22 cellular contexts compared by ENCODE assay signal in the genomic region with DNA sequence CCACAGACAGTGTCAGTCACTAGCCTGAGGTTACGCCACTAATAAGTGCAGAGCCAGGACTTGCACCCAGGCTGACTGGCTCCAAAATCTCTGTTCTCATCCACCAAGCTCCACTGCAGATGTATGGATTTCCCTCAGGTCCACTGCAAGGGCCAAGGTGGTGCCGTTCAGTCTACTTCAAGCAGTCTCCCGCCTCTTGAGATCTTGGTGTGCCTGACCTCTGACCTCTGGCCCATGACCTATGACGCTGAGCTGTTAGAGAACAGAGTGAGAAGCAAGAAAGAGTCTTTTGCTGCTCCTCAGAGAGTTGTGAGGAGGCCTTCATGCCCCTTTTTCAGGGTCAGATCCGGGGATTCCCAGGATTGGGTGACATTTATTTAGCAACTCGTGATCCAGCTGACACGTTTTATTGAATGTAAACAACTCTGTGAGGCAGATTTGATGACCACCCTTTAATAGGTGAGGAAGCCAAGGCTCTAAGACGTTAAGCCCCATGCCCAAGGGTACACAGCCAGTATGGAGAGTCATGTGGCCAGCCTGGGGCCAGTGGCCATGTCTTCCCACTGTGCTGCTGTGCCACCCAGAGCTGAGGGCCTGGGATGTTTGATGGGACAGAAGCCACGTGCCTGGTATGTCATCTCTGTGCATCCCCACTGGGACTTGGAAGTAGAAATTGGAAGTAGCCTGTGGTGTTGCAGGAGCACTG. TPM values are rescaled to one million over a fixed set of nuclear protein-coding genes. Genes with fewer than 3 reads are reported as not detected.
DNase-seq lines count a peak whose midpoint lies in the region; ATAC-seq, FAIRE-seq and TF ChIP-seq lines count a peak whose summit lies in the region.
"Had no signal": no experiment of that assay in that cellular context is flagged by ENCODE, and none has a peak within 500 bp of the region (broad histone marks: within the 10 kb centered on the region; RNA-seq: fewer than 3 reads in every experiment).

No MANE protein-coding gene starts in this region.

- H3K27ac ChIP-seq in liver (ENCODE audit: low read depth in 1 of 2, low read length in 2 of 2) (peak overlapping the region; percentile 94 to 97), HepG2 (ENCODE audit: extremely low read length, insufficient read depth, low read length) (no peak overlapping the region), aorta (ENCODE audit: low read depth in 1 of 2, low read length in 2 of 2) (no peak overlapping the region), esophagus squamous epithelium (no peak overlapping the region)
- H3K27ac ChIP-seq: parathyroid adenoma, thyroid gland had no signal

- H3K4me3 ChIP-seq in liver (ENCODE audit: low read depth in 1 of 3, low read length in 3 of 3): peak overlapping the region; percentile 54 to 67 (median 64)
- no peak overlapping the region for H3K4me3 ChIP-seq in HepG2 (replicated peaks in 1 of 3; ENCODE audit: insufficient read depth in 1 of 3, low read depth in 2 of 3, low read length in 3 of 3)
- H3K4me3 ChIP-seq in aorta (ENCODE audit: low read length in 2 of 2): no peak overlapping the region
- no peak overlapping the region for H3K4me3 ChIP-seq in esophagus squamous epithelium
- H3K4me3 ChIP-seq: thyroid gland had no signal

- H2AFZ ChIP-seq in HepG2 (ENCODE audit: low read length): no peak overlapping the region
- H2AFZ ChIP-seq: parathyroid adenoma had no signal

- intact Hi-C loops in HepG2 (cut with micrococcal nuclease; ENCODE audit: unreplicated experiment) (no loop called here), aorta (cut with DNase I) (no loop called here), esophagus squamous epithelium (cut with DNase I) (no loop called here)

- H3K4me2 ChIP-seq in HepG2 (ENCODE audit: low read depth, low read length): no peak overlapping the region

- no peak for FAIRE-seq in HepG2 (lab: Jason Lieb, UNC)
- FAIRE-seq: H54, islet of Langerhans had no signal

- H3K79me2 ChIP-seq in HepG2 (ENCODE audit: insufficient read depth, low read length): no peaks in the 10 kb centered on the region
- H3K79me2 ChIP-seq: parathyroid adenoma had no signal

- no peak overlapping the region for H3K4me3 Mint-ChIP-seq in central memory CD8-positive, alpha-beta T cell
- peak overlapping the region; percentile 81 for H3K4me3 Mint-ChIP-seq in natural killer cell treated with Interleukin-12 subunit alpha and Interleukin-12 subunit beta and Interleukin-15 and Interleukin-18, amount 100 ng/mL, for 72 hours
- H3K4me3 Mint-ChIP-seq: CD4-positive, CD25-positive, alpha-beta regulatory T cell had no signal

- no peaks in the 10 kb centered on the region for H4K20me1 ChIP-seq in HepG2 (ENCODE audit: insufficient read depth, low read length)

- TF ChIP-seq POLR2A in HepG2 (IDR thresholded peaks at IDR 0.05; ENCODE audit: insufficient read depth in 1 of 2, low read depth in 2 of 2, low read length in 2 of 2) (no peak), esophagus squamous epithelium (IDR thresholded peaks at IDR 0.05) (no peak)

- no peaks in the 10 kb centered on the region for H3K27me3 Mint-ChIP-seq in central memory CD8-positive, alpha-beta T cell
- H3K27me3 Mint-ChIP-seq in natural killer cell treated with Interleukin-12 subunit alpha and Interleukin-12 subunit beta and Interleukin-15 and Interleukin-18, amount 100 ng/mL, for 72 hours: no peaks in the 10 kb centered on the region
- H3K27me3 Mint-ChIP-seq: CD4-positive, CD25-positive, alpha-beta regulatory T cell had no signal

- peaks cover 7 to 37% (median 12%) of the 10 kb centered on the region in 4 donors for H3K4me1 ChIP-seq in liver (ENCODE audit: control insufficient read depth in 4 of 4, insufficient read depth in 4 of 4, low read length in 3 of 4)
- H3K4me1 ChIP-seq in HepG2 (ENCODE audit: insufficient read depth, low read length): peaks cover 21% of the 10 kb centered on the region
- H3K4me1 ChIP-seq in aorta (ENCODE audit: control insufficient read depth in 1 of 2, insufficient read depth in 2 of 2, low read length in 2 of 2): no peaks in the 10 kb centered on the region
- peaks cover 10 to 44% (median 23%) of the 10 kb centered on the region in 3 donors for H3K4me1 ChIP-seq in esophagus squamous epithelium
- H3K4me1 ChIP-seq: parathyroid adenoma, thyroid gland had no signal

- H3K36me3 Mint-ChIP-seq in central memory CD8-positive, alpha-beta T cell (ENCODE audit: insufficient read depth): peaks cover 12% of the 10 kb centered on the region
- H3K36me3 Mint-ChIP-seq in natural killer cell treated with Interleukin-12 subunit alpha and Interleukin-12 subunit beta and Interleukin-15 and Interleukin-18, amount 100 ng/mL, for 72 hours: peaks cover 8% of the 10 kb centered on the region

- peaks cover 48% of the 10 kb centered on the region for H3K4me1 Mint-ChIP-seq in central memory CD8-positive, alpha-beta T cell
- peaks cover 61 to 62% of the 10 kb centered on the region in 2 donors for H3K4me1 Mint-ChIP-seq in natural killer cell treated with Interleukin-12 subunit alpha and Interleukin-12 subunit beta and Interleukin-15 and Interleukin-18, amount 100 ng/mL, for 72 hours (ENCODE audit: low read depth in 2 of 2)

- H3K36me3 ChIP-seq in liver (ENCODE audit: control insufficient read depth in 4 of 4, insufficient read depth in 3 of 4, low read depth in 1 of 4, low read length in 3 of 4): peaks cover 2 to 20% (median 11%) of the 10 kb centered on the region in 4 donors
- peaks cover 4 to 14% of the 10 kb centered on the region in 2 experiments; a peak in 3 of 5 replicates for H3K36me3 ChIP-seq in HepG2 (replicated peaks in 1 of 2; ENCODE audit: control insufficient read depth in 1 of 2, insufficient read depth in 2 of 2, low read length in 2 of 2)
- peaks cover 0 to 2% of the 10 kb centered on the region in 2 donors for H3K36me3 ChIP-seq in aorta (ENCODE audit: control insufficient read depth in 1 of 2, insufficient read depth in 2 of 2, low read length in 1 of 2)
- peaks cover 0 to 27% (median 4%) of the 10 kb centered on the region in 3 donors for H3K36me3 ChIP-seq in esophagus squamous epithelium
- H3K36me3 ChIP-seq: thyroid gland had no signal

- 53% methylated on average over 9 of the region's 9 CpGs for WGBS in liver
- 85% methylated on average over 7 of the region's 9 CpGs for WGBS in HepG2 (ENCODE audit: low lambda C conversion rate)
- WGBS in aorta, 2 donors: 74 to 75% methylated on average over 9 of the region's 9 CpGs
- WGBS in esophagus squamous epithelium, 2 donors: 62 to 65% methylated on average over 3 to 6 of the region's 9 CpGs

- in situ Hi-C loops in HepG2 (cut with HindIII; ENCODE audit: extremely low pct_ligation_motif_present, low pct_unique_long_range_greater_than_20kb): no loop called here

- H3K9me3 ChIP-seq in liver (ENCODE audit: control insufficient read depth in 4 of 4, low read length in 3 of 4) (no peaks in the 10 kb centered on the region), HepG2 (ENCODE audit: low read length) (no peaks in the 10 kb centered on the region), aorta (ENCODE audit: control insufficient read depth, low read length) (no peaks in the 10 kb centered on the region), esophagus squamous epithelium (no peaks in the 10 kb centered on the region)
- H3K9me3 ChIP-seq: thyroid gland had no signal

- BruUV-seq in HepG2 (replicated peaks; lab: Mats Ljungman, UMichigan): no TSS peak

- peak overlapping the region; percentile 75 to 93 for H3K9ac ChIP-seq in liver (ENCODE audit: low read depth in 1 of 2, low read length in 2 of 2)
- H3K9ac ChIP-seq in HepG2 (ENCODE audit: insufficient read depth, low read depth, low read length): no peak overlapping the region
- H3K9ac ChIP-seq: parathyroid adenoma had no signal

- peak overlapping the region; percentile 79 for H3K27ac Mint-ChIP-seq in central memory CD8-positive, alpha-beta T cell (ENCODE audit: low read depth)
- peak overlapping the region; percentile 90 to 92 for H3K27ac Mint-ChIP-seq in natural killer cell treated with Interleukin-12 subunit alpha and Interleukin-12 subunit beta and Interleukin-15 and Interleukin-18, amount 100 ng/mL, for 72 hours

- POLR2A ChIA-PET in HepG2 (lab: Yijun Ruan, JAX): no interaction called here

- TF ChIP-seq EP300 in HepG2 (IDR thresholded peaks at IDR 0.05; ENCODE audit: low read depth in 2 of 2, low read length in 2 of 2): no peak
- no peak for TF ChIP-seq EP300 in HepG2 (CRISPR knock-in tag; IDR thresholded peaks at IDR 0.05; ENCODE audit: borderline replicate concordance)

- ATAC-seq in HepG2 (no peak), aorta (ENCODE audit: low FRiP score) (no peak), GM18870 (IDR thresholded peaks at IDR 0.05; ENCODE audit: unreplicated experiment) (no peak)
- ATAC-seq in central memory CD8-positive, alpha-beta T cell (replicated peaks; ENCODE audit: extremely low read depth, poor library complexity, severe bottlenecking): no peak
- peak in 1 of 2 donors; percentile 0 for ATAC-seq in natural killer cell treated with Interleukin-12 subunit alpha and Interleukin-12 subunit beta and Interleukin-15 and Interleukin-18, amount 100 ng/mL, for 72 hours

- TF ChIP-seq CTCF in liver (IDR thresholded peaks at IDR 0.05; ENCODE audit: low read depth, low read length, missing input control): no peak
- no peak for TF ChIP-seq CTCF in HepG2 (CRISPR knock-in tag; IDR thresholded peaks at IDR 0.05)
- TF ChIP-seq CTCF in esophagus squamous epithelium (IDR thresholded peaks at IDR 0.05): no peak

- H3K9me3 Mint-ChIP-seq in central memory CD8-positive, alpha-beta T cell: no peaks in the 10 kb centered on the region
- no peaks in the 10 kb centered on the region for H3K9me3 Mint-ChIP-seq in natural killer cell treated with Interleukin-12 subunit alpha and Interleukin-12 subunit beta and Interleukin-15 and Interleukin-18, amount 100 ng/mL, for 72 hours
- H3K9me3 Mint-ChIP-seq: CD4-positive, CD25-positive, alpha-beta regulatory T cell had no signal

- CTCF ChIA-PET in HepG2 (lab: Yijun Ruan, JAX; ENCODE audit: low intra/inter-chr PET ratio, low total read pairs): no interaction called here

- TF ChIP-seq RAD21 in liver (IDR thresholded peaks at IDR 0.05) (no peak), HepG2 (CRISPR knock-in tag; IDR thresholded peaks at IDR 0.05) (no peak)

- DNase-seq in HepG2 (ENCODE audit: low spot score) (no peak), aorta (peak; percentile 21 to 56), esophagus squamous epithelium (lab: John Stamatoyannopoulos, UW) (no peak), NCI-H1092 (lab: John Stamatoyannopoulos, UW) (no peak)
- no peak for DNase-seq in central memory CD8-positive, alpha-beta T cell (ENCODE audit: low spot score in 2 of 2)
- no peak for DNase-seq in natural killer cell treated with Interleukin-12 subunit alpha and Interleukin-12 subunit beta and Interleukin-15 and Interleukin-18, amount 100 ng/mL, for 72 hours (ENCODE audit: low spot score)
- DNase-seq: activated CD4-positive, alpha-beta T cell treated with anti-CD3 and anti-CD28 coated beads for 48 hours; activated CD8-positive, alpha-beta memory T cell treated with anti-CD3 and anti-CD28 coated beads, Interleukin-2, amount 50 U/mL, for 48 hours; CD4-positive, CD25-positive, alpha-beta regulatory T cell; central memory CD4-positive, alpha-beta T cell; erythroblast; foreskin melanocyte; hippocampal formation; mammary epithelial cell; stimulated activated CD4-positive, alpha-beta T cell treated with anti-CD3 and anti-CD28 coated beads, Interleukin-1b, Interleukin-23, amount 100 ng/mL, for 48 hours; stimulated activated naive CD4-positive, alpha-beta T cell; thyroid gland had no signal

- H3K27me3 ChIP-seq in liver (ENCODE audit: control insufficient read depth in 4 of 4, insufficient read depth in 4 of 4, low read length in 3 of 4): no peaks in the 10 kb centered on the region
- H3K27me3 ChIP-seq in HepG2 (ENCODE audit: control insufficient read depth in 1 of 2, insufficient read depth in 2 of 2, low read length in 2 of 2): no peaks in the 10 kb centered on the region
- no peaks in the 10 kb centered on the region for H3K27me3 ChIP-seq in aorta (ENCODE audit: control insufficient read depth in 1 of 2, insufficient read depth in 2 of 2, low read length in 1 of 2)
- H3K27me3 ChIP-seq in esophagus squamous epithelium: no peaks in the 10 kb centered on the region
- H3K27me3 ChIP-seq: thyroid gland had no signal

RNA-seq across cellular contexts. Expression of a gene that starts 25.2 kb away (rescaled TPM):
- 10 to 100 TPM in 1 of 2 donors, 1 to 10 TPM in 1; 5.6 to 10.7 TPM for total RNA-seq in liver
- polyA plus RNA-seq in liver: 10 to 100 TPM; 27.3 to 61.0 TPM
- 21.9 and 24.1 TPM in 2 replicates for total RNA-seq in HepG2 (2016; rRNA removed; fragmentation: Illumina TruSeq; extraction: Trizol)
- 4.3 and 4.6 TPM in 2 replicates for total RNA-seq in HepG2 (2016; cell fraction: cytosol; rRNA removed; fragmentation: Illumina TruSeq; extraction: Trizol; ENCODE audit: low read depth)
- 20.7 and 23.2 TPM in 2 replicates for total RNA-seq in HepG2 (2016; cell fraction: insoluble cytoplasmic fraction; rRNA removed; fragmentation: Illumina TruSeq; extraction: Trizol)
- 6.0 and 8.2 TPM in 2 replicates for total RNA-seq in HepG2 (2016; cell fraction: membrane; rRNA removed; fragmentation: Illumina TruSeq; extraction: Trizol)
- total RNA-seq in HepG2 (2016; cell fraction: nucleus; rRNA removed; fragmentation: Illumina TruSeq; extraction: Trizol): 10.8 and 11.7 TPM in 2 replicates
- 20.7 and 22.5 TPM in 2 replicates for polyA plus RNA-seq in HepG2 (2011; rRNA removed)
- 25.0 and 33.9 TPM in 2 replicates for polyA plus RNA-seq in HepG2 (2011; cell fraction: cytosol; rRNA removed)
- polyA plus RNA-seq in HepG2 (2011; cell fraction: nucleus; rRNA removed): 11.1 and 11.9 TPM in 2 replicates
- 12.9 and 13.5 TPM in 2 replicates for polyA plus RNA-seq in HepG2 (2012)
- 4.1 and 4.3 TPM in 2 replicates for polyA plus RNA-seq in HepG2 (2016; cell fraction: cytosol; fragmentation: Illumina TruSeq; extraction: Trizol; ENCODE audit: low read depth)
- 29.3 and 35.5 TPM in 2 replicates for polyA plus RNA-seq in HepG2 (2016; cell fraction: insoluble cytoplasmic fraction; fragmentation: Illumina TruSeq; extraction: Trizol; ENCODE audit: low read depth)
- 5.8 and 6.4 TPM in 2 replicates for polyA plus RNA-seq in HepG2 (2016; cell fraction: membrane; fragmentation: Illumina TruSeq; extraction: Trizol; ENCODE audit: low read depth)
- 15.1 and 15.2 TPM in 2 replicates for polyA plus RNA-seq in HepG2 (2016; cell fraction: nucleus; fragmentation: Illumina TruSeq; extraction: Trizol; ENCODE audit: insufficient read depth, low read depth)
- polyA minus RNA-seq in HepG2 (2011; rRNA and poly(A)+ RNA removed; ENCODE audit: low replicate concordance): 16.9 and 47.3 TPM in 2 replicates
- 5.5 and 10.6 TPM in 2 replicates for polyA minus RNA-seq in HepG2 (2011; cell fraction: cytosol; rRNA and poly(A)+ RNA removed)
- polyA minus RNA-seq in HepG2 (2011; cell fraction: nucleus; rRNA and poly(A)+ RNA removed): 7.1 and 7.6 TPM in 2 replicates
- 10 to 100 TPM; 32.8 to 46.7 TPM for total RNA-seq in natural killer cell treated with Interleukin-12 subunit alpha and Interleukin-12 subunit beta and Interleukin-15 and Interleukin-18, amount 100 ng/mL, for 72 hours
- total RNA-seq in aorta: 1 to 10 TPM; 9.0 to 9.9 TPM
- 1 to 10 TPM; 7.9 to 9.6 TPM for polyA plus RNA-seq in aorta
- 10 to 100 TPM; 12.0 to 25.7 (median 14.9) TPM for total RNA-seq in esophagus squamous epithelium

RNA-seq across cellular contexts. Expression of a gene that starts 26.4 kb away (rescaled TPM):
- total RNA-seq in liver (10 to 100 TPM in 1 of 2 donors, 1 to 10 TPM in 1; 7.4 to 18.4 TPM), HepG2 (2016; rRNA removed; fragmentation: Illumina TruSeq; extraction: Trizol) (7.4 and 13.3 TPM in 2 replicates), aorta (10 to 100 TPM; 26.5 to 36.3 TPM), esophagus squamous epithelium (100 to 1,000 TPM in 1 of 4 donors, 10 to 100 TPM in 3; 31.0 to 110 (median 51.2) TPM)
- polyA plus RNA-seq in liver (10 to 100 TPM in 1 of 2 donors, 1 to 10 TPM in 1; 4.5 to 13.7 TPM), HepG2 (2011; rRNA removed) (9.1 and 12.5 TPM in 2 replicates), aorta (10 to 100 TPM; 25.4 to 29.9 TPM)
- 26.0 and 28.4 TPM in 2 replicates for total RNA-seq in HepG2 (2016; cell fraction: cytosol; rRNA removed; fragmentation: Illumina TruSeq; extraction: Trizol; ENCODE audit: low read depth)
- 6.5 and 14.0 TPM in 2 replicates for total RNA-seq in HepG2 (2016; cell fraction: insoluble cytoplasmic fraction; rRNA removed; fragmentation: Illumina TruSeq; extraction: Trizol)
- total RNA-seq in HepG2 (2016; cell fraction: membrane; rRNA removed; fragmentation: Illumina TruSeq; extraction: Trizol): 29.9 and 31.6 TPM in 2 replicates
- total RNA-seq in HepG2 (2016; cell fraction: nucleus; rRNA removed; fragmentation: Illumina TruSeq; extraction: Trizol): 10.2 and 12.2 TPM in 2 replicates
- polyA plus RNA-seq in HepG2 (2011; cell fraction: cytosol; rRNA removed): 8.8 and 9.2 TPM in 2 replicates
- 15.0 and 15.5 TPM in 2 replicates for polyA plus RNA-seq in HepG2 (2011; cell fraction: nucleus; rRNA removed)
- polyA plus RNA-seq in HepG2 (2012): 7.8 and 8.2 TPM in 2 replicates
- 22.6 and 26.2 TPM in 2 replicates for polyA plus RNA-seq in HepG2 (2016; cell fraction: cytosol; fragmentation: Illumina TruSeq; extraction: Trizol; ENCODE audit: low read depth)
- 7.6 and 9.2 TPM in 2 replicates for polyA plus RNA-seq in HepG2 (2016; cell fraction: insoluble cytoplasmic fraction; fragmentation: Illumina TruSeq; extraction: Trizol; ENCODE audit: low read depth)
- 26.9 and 30.2 TPM in 2 replicates for polyA plus RNA-seq in HepG2 (2016; cell fraction: membrane; fragmentation: Illumina TruSeq; extraction: Trizol; ENCODE audit: low read depth)
- polyA plus RNA-seq in HepG2 (2016; cell fraction: nucleus; fragmentation: Illumina TruSeq; extraction: Trizol; ENCODE audit: insufficient read depth, low read depth): 24.7 and 27.7 TPM in 2 replicates
- 17.0 and 116 TPM in 2 replicates for polyA minus RNA-seq in HepG2 (2011; rRNA and poly(A)+ RNA removed; ENCODE audit: low replicate concordance)
- 3.8 and 4.3 TPM in 2 replicates for polyA minus RNA-seq in HepG2 (2011; cell fraction: cytosol; rRNA and poly(A)+ RNA removed)
- 5.8 and 7.1 TPM in 2 replicates for polyA minus RNA-seq in HepG2 (2011; cell fraction: nucleus; rRNA and poly(A)+ RNA removed)
- total RNA-seq in natural killer cell treated with Interleukin-12 subunit alpha and Interleukin-12 subunit beta and Interleukin-15 and Interleukin-18, amount 100 ng/mL, for 72 hours: 10 to 100 TPM; 60.4 to 60.9 TPM

RNA-seq across cellular contexts. Expression of a gene that starts 46.2 kb away (rescaled TPM):
- total RNA-seq in liver (1 to 10 TPM; 4.4 to 9.5 TPM), HepG2 (2016; rRNA removed; fragmentation: Illumina TruSeq; extraction: Trizol) (5.4 and 6.2 TPM in 2 replicates), aorta (10 to 100 TPM in 1 of 2 donors, 1 to 10 TPM in 1; 9.5 to 17.3 TPM), esophagus squamous epithelium (1 to 10 TPM; 3.9 to 8.8 (median 7.3) TPM)
- polyA plus RNA-seq in liver (1 to 10 TPM; 3.9 to 8.5 TPM), HepG2 (2011; rRNA removed) (5.7 and 7.0 TPM in 2 replicates), aorta (10 to 100 TPM in 1 of 2 donors, 1 to 10 TPM in 1; 4.9 to 10.7 TPM)
- total RNA-seq in HepG2 (2016; cell fraction: cytosol; rRNA removed; fragmentation: Illumina TruSeq; extraction: Trizol; ENCODE audit: low read depth): 1.8 and 1.9 TPM in 2 replicates
- total RNA-seq in HepG2 (2016; cell fraction: insoluble cytoplasmic fraction; rRNA removed; fragmentation: Illumina TruSeq; extraction: Trizol): 5.5 and 5.6 TPM in 2 replicates
- total RNA-seq in HepG2 (2016; cell fraction: membrane; rRNA removed; fragmentation: Illumina TruSeq; extraction: Trizol): 4.3 TPM in 2 replicates
- total RNA-seq in HepG2 (2016; cell fraction: nucleus; rRNA removed; fragmentation: Illumina TruSeq; extraction: Trizol): 4.4 and 5.5 TPM in 2 replicates
- polyA plus RNA-seq in HepG2 (2011; cell fraction: cytosol; rRNA removed): 4.5 and 5.2 TPM in 2 replicates
- 9.1 and 10.8 TPM in 2 replicates for polyA plus RNA-seq in HepG2 (2011; cell fraction: nucleus; rRNA removed)
- polyA plus RNA-seq in HepG2 (2012): 4.6 and 5.5 TPM in 2 replicates
- polyA plus RNA-seq in HepG2 (2016; cell fraction: cytosol; fragmentation: Illumina TruSeq; extraction: Trizol; ENCODE audit: low read depth): 1.6 and 1.8 TPM in 2 replicates
- polyA plus RNA-seq in HepG2 (2016; cell fraction: insoluble cytoplasmic fraction; fragmentation: Illumina TruSeq; extraction: Trizol; ENCODE audit: low read depth): 6.8 and 8.2 TPM in 2 replicates
- polyA plus RNA-seq in HepG2 (2016; cell fraction: membrane; fragmentation: Illumina TruSeq; extraction: Trizol; ENCODE audit: low read depth): 3.3 and 3.8 TPM in 2 replicates
- polyA plus RNA-seq in HepG2 (2016; cell fraction: nucleus; fragmentation: Illumina TruSeq; extraction: Trizol; ENCODE audit: insufficient read depth, low read depth): 9.4 and 9.9 TPM in 2 replicates
- 14.2 and 15.0 TPM in 2 replicates for polyA minus RNA-seq in HepG2 (2011; rRNA and poly(A)+ RNA removed; ENCODE audit: low replicate concordance)
- polyA minus RNA-seq in HepG2 (2011; cell fraction: cytosol; rRNA and poly(A)+ RNA removed): 6.2 and 6.8 TPM in 2 replicates
- 5.8 and 10.1 TPM in 2 replicates for polyA minus RNA-seq in HepG2 (2011; cell fraction: nucleus; rRNA and poly(A)+ RNA removed)
- total RNA-seq in natural killer cell treated with Interleukin-12 subunit alpha and Interleukin-12 subunit beta and Interleukin-15 and Interleukin-18, amount 100 ng/mL, for 72 hours: 10 to 100 TPM; 19.8 to 19.9 TPM

Comparison
In these comparisons a context has a peak if more than half of its experiments do, and no peak if none do; other contexts are left out.
1. H3K27ac ChIP-seq: peak in liver (2 of 2); none in HepG2 (single experiment), aorta (0 of 2) and esophagus squamous epithelium (0 of 4).
2. H3K4me3 ChIP-seq: peak in liver (3 of 3); none in HepG2 (0 of 3), aorta (0 of 2) and esophagus squamous epithelium (0 of 4).
3. DNase-seq: peak in aorta (2 of 2); none in HepG2 (single experiment), central memory CD8-positive, alpha-beta T cell (0 of 2), natural killer cell treated with Interleukin-12 subunit alpha and Interleukin-12 subunit beta and Interleukin-15 and Interleukin-18, amount 100 ng/mL, for 72 hours (single experiment), esophagus squamous epithelium (single experiment) and NCI-H1092 (single experiment).